In the genomic region with DNA sequence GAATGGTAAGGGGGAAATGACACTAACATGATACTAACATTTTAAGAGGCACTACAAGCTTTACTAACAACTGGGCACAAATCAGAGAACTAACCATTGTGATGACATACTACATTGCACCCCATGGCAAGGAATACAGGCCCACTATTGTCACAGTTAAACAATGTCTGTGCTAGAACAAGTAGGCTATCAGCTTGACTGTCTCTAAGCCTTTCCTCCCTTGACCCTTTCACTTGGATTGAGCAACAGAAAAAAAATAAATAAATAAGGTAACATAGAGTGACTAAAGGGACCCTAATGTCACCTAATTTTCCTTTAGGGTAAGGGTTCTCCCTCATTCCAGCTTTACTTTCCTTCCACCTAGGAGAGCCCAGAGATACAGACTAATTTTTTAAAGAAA, we compare ENCODE assay signal across 9 cellular contexts. TPM values are rescaled to one million over a fixed set of nuclear protein-coding genes. Genes with fewer than 3 reads are reported as not detected.
A peak's percentile ranks its signal among the peaks of the same experiment; 100 is the strongest.
DNase-seq lines count a peak whose midpoint lies in the region; TF ChIP-seq lines count a peak whose summit lies in the region.
"Had no signal": no experiment of that assay in that cellular context is flagged by ENCODE, and none has a peak within 500 bp of the region (broad histone marks: within the 10 kb centered on the region; RNA-seq: fewer than 3 reads in every experiment).

No MANE protein-coding gene starts in this region.

- no peaks in the 10 kb centered on the region for H3K9me3 ChIP-seq in BLaER1 treated with 17β-estradiol and CSF1 and Interleukin-3, amounts not matched to agents 10 nM and 100 nM (replicated peaks in 1 of 11)
- H3K9me3 ChIP-seq in osteoblast (ENCODE audit: low read depth, low read length) = no peaks in the 10 kb centered on the region

- H3K27me3 ChIP-seq in BLaER1 treated with 17β-estradiol and CSF1 and Interleukin-3, amounts not matched to agents 10 nM and 100 nM = no peaks in the 10 kb centered on the region
- H3K27me3 ChIP-seq in osteoblast (ENCODE audit: insufficient read depth, low read length) (no peaks in the 10 kb centered on the region), H7 (ENCODE audit: control insufficient read depth, insufficient read depth, low read length) (no peaks in the 10 kb centered on the region)

- no peak overlapping the region for H2AFZ ChIP-seq in osteoblast (ENCODE audit: low read length)

- H3K79me2 ChIP-seq in osteoblast (ENCODE audit: insufficient read depth, low read length) = peaks cover 78% of the 10 kb centered on the region

- TF ChIP-seq CTCF in epithelial cell of esophagus (IDR thresholded peaks at IDR 0.05; ENCODE audit: insufficient read depth, low read depth, low read length, missing control alignments) = no peak
- no peak for TF ChIP-seq CTCF in osteoblast (IDR thresholded peaks at IDR 0.05; ENCODE audit: extremely low read depth, low read depth, low read length)

- peaks cover 81 to 91% (median 88%) of the 10 kb centered on the region in 11 experiments for H4K20me1 ChIP-seq in BLaER1 treated with 17β-estradiol and CSF1 and Interleukin-3, amounts not matched to agents 10 nM and 100 nM
- peaks cover 86% of the 10 kb centered on the region for H4K20me1 ChIP-seq in osteoblast (ENCODE audit: insufficient read depth, low read length)

- H3K4me3 ChIP-seq in BLaER1 treated with 17β-estradiol and CSF1 and Interleukin-3, amounts not matched to agents 10 nM and 100 nM = peak overlapping the region in 9 of 10 experiments; percentile 3 to 98 (median 93); a peak in 8 of 20 replicates
- peak overlapping the region; percentile 61 for H3K4me3 ChIP-seq in epithelial cell of esophagus (ENCODE audit: low read length)
- peak overlapping the region; percentile 96 for H3K4me3 ChIP-seq in osteoblast (ENCODE audit: insufficient read depth, low read length)
- no peak overlapping the region for H3K4me3 ChIP-seq in H7 (ENCODE audit: insufficient read depth, low read depth, low read length)

- H3K4me2 ChIP-seq in BLaER1 treated with 17β-estradiol and CSF1 and Interleukin-3, amounts not matched to agents 10 nM and 100 nM = peak overlapping the region; percentile 80 to 99 (median 93)
- H3K4me2 ChIP-seq in osteoblast (ENCODE audit: insufficient read depth, low read length) = peak overlapping the region; percentile 86

- peak overlapping the region in 2 of 11 experiments; percentile 8 to 13; a peak in 1 of 22 replicates for H3K27ac ChIP-seq in BLaER1 treated with 17β-estradiol and CSF1 and Interleukin-3, amounts not matched to agents 10 nM and 100 nM
- H3K27ac ChIP-seq in osteoblast (ENCODE audit: low read depth, low read length) = peak overlapping the region; percentile 92

- peak overlapping the region in 10 of 11 experiments; percentile 0 to 99 (median 26); a peak in 8 of 22 replicates for H3K9ac ChIP-seq in BLaER1 treated with 17β-estradiol and CSF1 and Interleukin-3, amounts not matched to agents 10 nM and 100 nM

- peaks cover 80 to 81% (median 81%) of the 10 kb centered on the region in 11 experiments for H3K36me3 ChIP-seq in BLaER1 treated with 17β-estradiol and CSF1 and Interleukin-3, amounts not matched to agents 10 nM and 100 nM
- H3K36me3 ChIP-seq in osteoblast (ENCODE audit: insufficient read depth, low read length) = peaks cover 84% of the 10 kb centered on the region
- peaks cover 64% of the 10 kb centered on the region for H3K36me3 ChIP-seq in H7 (replicated peaks; ENCODE audit: control insufficient read depth, insufficient read depth, low read length)

- H3K4me1 ChIP-seq in BLaER1 treated with 17β-estradiol and CSF1 and Interleukin-3, amounts not matched to agents 10 nM and 100 nM = peaks cover 39 to 74% (median 55%) of the 10 kb centered on the region in 10 experiments
- peaks cover 58% of the 10 kb centered on the region for H3K4me1 ChIP-seq in osteoblast (ENCODE audit: insufficient read depth, low read length)

- DNase-seq in RKO (ENCODE audit: low spot score) (peak; percentile 51), epithelial cell of esophagus (ENCODE audit: low read depth) (no peak), osteoblast (ENCODE audit: insufficient read length, low spot score, missing footprints) (no peak), OCI-M2 (lab: John Stamatoyannopoulos, UW; ENCODE audit: unreplicated experiment) (no peak), NCI-H2029 treated with DMSO at 0.1 percent for 48 hours (lab: John Stamatoyannopoulos, UW) (no peak), H7 (no peak), NCI-H82 (lab: John Stamatoyannopoulos, UW) (no peak)
- DNase-seq: activated CD4-positive, CD25-positive, alpha-beta regulatory T cell had no signal

RNA-seq across cellular contexts. Expression of a gene that starts 4.4 kb away (rescaled TPM):
- total RNA-seq in osteoblast = 919 and 1,020 TPM in 2 replicates
- 166 and 211 TPM in 2 replicates for total RNA-seq in H7 (2014; rRNA removed; shearing (Covaris generic))
